ENCODE assay signal across 14 cellular contexts in the genomic region with DNA sequence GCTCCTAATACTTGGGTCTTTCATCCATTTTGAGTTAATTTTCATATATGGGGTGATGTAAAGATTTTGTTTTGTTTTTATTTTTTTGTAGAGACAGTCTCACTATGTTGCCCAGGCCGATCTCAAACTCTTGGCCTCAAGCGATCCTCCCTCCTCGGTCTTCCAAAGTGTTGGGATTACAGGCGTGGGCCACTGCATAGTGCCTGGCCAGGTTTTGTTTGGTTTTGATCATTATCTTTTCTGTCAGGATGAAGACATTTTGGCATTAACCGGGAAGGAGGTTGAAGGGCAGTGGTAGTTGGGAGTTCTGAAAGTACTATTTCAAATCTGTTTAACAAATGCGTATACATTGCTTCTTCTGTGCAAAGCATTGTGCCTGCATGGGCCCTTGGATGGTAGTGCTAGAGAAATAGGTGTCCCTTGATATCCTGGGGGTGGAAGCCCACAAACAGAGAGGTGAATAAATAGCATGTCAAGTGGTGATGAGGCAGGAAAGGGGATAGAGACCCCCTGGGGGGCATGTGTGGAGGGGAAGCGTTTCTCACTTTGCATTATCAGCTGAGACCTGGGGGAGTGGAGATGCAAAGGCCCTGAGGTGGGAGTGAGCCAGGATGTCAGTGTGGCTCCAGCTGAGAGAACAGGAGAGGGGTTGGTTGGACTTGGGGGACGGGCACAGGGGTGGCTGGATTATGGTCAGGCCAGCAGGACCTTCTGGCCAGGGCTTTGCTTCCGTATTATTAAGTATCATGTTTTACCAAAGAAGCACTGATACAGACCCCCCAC. TPM values are rescaled to one million over a fixed set of nuclear protein-coding genes. Genes with fewer than 3 reads are reported as not detected.
DNase-seq lines count a peak whose midpoint lies in the region; ATAC-seq, FAIRE-seq and TF ChIP-seq lines count a peak whose summit lies in the region.
"Had no signal": no experiment of that assay in that cellular context is flagged by ENCODE, and none has a peak within 500 bp of the region (broad histone marks: within the 10 kb centered on the region; RNA-seq: fewer than 3 reads in every experiment).

No MANE protein-coding gene starts in this region.

- peaks cover 65% of the 10 kb centered on the region for H3K4me1 Mint-ChIP-seq in T-helper 2 cell treated with Interferon-gamma antibody and Interleukin-4, amounts not matched to agents 5 μg/mL and 100 μg/mL, for 36 hours (ENCODE audit: low read depth)
- peaks cover 23% of the 10 kb centered on the region for H3K4me1 Mint-ChIP-seq in neural crest cell

- no peak for TF ChIP-seq EP300 in K562 (IDR thresholded peaks at IDR 0.05; ENCODE audit: low read length)

- H3K4me3 ChIP-seq in LNCaP clone FGC (ENCODE audit: low read depth, low read length) (no peak overlapping the region), K562 (no peak overlapping the region)

- H3K79me2 ChIP-seq in K562 (ENCODE audit: control insufficient read depth, insufficient read depth, low read length): peaks cover 100% of the 10 kb centered on the region

- WGBS in K562 (ENCODE audit: insufficient coverage, low coverage, missing lambda C conversion rate): 38% methylated on average over 9 of the region's 9 CpGs

- no peaks in the 10 kb centered on the region for H3K27me3 ChIP-seq in K562 (ENCODE audit: control insufficient read depth in 2 of 2, insufficient read depth in 2 of 2, low read length in 2 of 2)

- CTCF ChIA-PET in K562 (lab: Yijun Ruan, JAX; ENCODE audit: low intra/inter-chr PET ratio): no interaction called here

- peak overlapping the region; percentile 80 for H3K27ac Mint-ChIP-seq in T-helper 2 cell treated with Interferon-gamma antibody and Interleukin-4, amounts not matched to agents 5 μg/mL and 100 μg/mL, for 36 hours
- peak overlapping the region; percentile 40 for H3K27ac Mint-ChIP-seq in neural crest cell (ENCODE audit: unreplicated experiment)

- H3K9me1 ChIP-seq in K562 (ENCODE audit: control insufficient read depth, insufficient read depth, low read length): no peaks in the 10 kb centered on the region

- peaks cover 52% of the 10 kb centered on the region for H3K36me3 ChIP-seq in K562 (ENCODE audit: control insufficient read depth, insufficient read depth, low read length)

- H3K4me3 Mint-ChIP-seq in T-helper 2 cell treated with Interferon-gamma antibody and Interleukin-4, amounts not matched to agents 5 μg/mL and 100 μg/mL, for 36 hours: peak overlapping the region; percentile 41
- peak overlapping the region; percentile 23 for H3K4me3 Mint-ChIP-seq in neural crest cell

- peak overlapping the region; percentile 11; the same call in 1 of the 3 replicates for H3K27ac ChIP-seq in K562 (ENCODE audit: extremely low read depth, low read depth, low read length)

- peaks cover 23% of the 10 kb centered on the region for H3K36me3 Mint-ChIP-seq in T-helper 2 cell treated with Interferon-gamma antibody and Interleukin-4, amounts not matched to agents 5 μg/mL and 100 μg/mL, for 36 hours (ENCODE audit: low read depth)
- no peaks in the 10 kb centered on the region for H3K36me3 Mint-ChIP-seq in neural crest cell (ENCODE audit: low read depth)

- H3K9me3 Mint-ChIP-seq in T-helper 2 cell treated with Interferon-gamma antibody and Interleukin-4, amounts not matched to agents 5 μg/mL and 100 μg/mL, for 36 hours: no peaks in the 10 kb centered on the region
- no peaks in the 10 kb centered on the region for H3K9me3 Mint-ChIP-seq in neural crest cell

- BruUV-seq in K562 (replicated peaks; lab: Mats Ljungman, UMichigan): TSS peak; percentile 18

- in situ Hi-C loops in K562 (cut with MboI): no loop called here

- no peaks in the 10 kb centered on the region for H3K9me3 ChIP-seq in K562 (replicated peaks; ENCODE audit: control insufficient read depth, insufficient read depth, low read depth, low read length)

- no peak for DNase-seq in T-helper 2 cell treated with Interferon-gamma antibody and Interleukin-4, amounts not matched to agents 5 μg/mL and 100 μg/mL, for 36 hours (ENCODE audit: low spot score)
- DNase-seq in T-helper 2 cell: no peak
- DNase-seq in LNCaP clone FGC (ENCODE audit: low read depth): peak; percentile 25
- DNase-seq in K562 (ENCODE audit: extremely low read depth in 1 of 4, low spot score in 3 of 4): no peak
- no peak for DNase-seq in neural crest cell (ENCODE audit: low read depth, low spot score)
- no peak for DNase-seq in sciatic nerve (ENCODE audit: low spot score)
- DNase-seq: activated gamma-delta T cell, cortex of kidney, NCI-H1417, NCI-H69, Right ventricle myocardium superior had no signal

- POLR2A ChIA-PET in K562 (lab: Yijun Ruan, JAX): interaction anchor here (0.8 kb wide), 1 partner anchor 100 kb away, joined by 3 read pairs; no protein-coding TSS in a partner anchor

- peaks cover 46 to 47% of the 10 kb centered on the region in 2 experiments for H3K4me1 ChIP-seq in K562 (replicated peaks in 1 of 2; ENCODE audit: control insufficient read depth in 2 of 2, insufficient read depth in 2 of 2, low read length in 2 of 2)

- H3K9ac ChIP-seq in K562 (ENCODE audit: insufficient read depth in 1 of 2, low read depth in 2 of 2, low read length in 2 of 2): peak overlapping the region in 1 of 2 experiments; percentile 65; a peak in 3 of 4 replicates

- intact Hi-C loops in K562 (cut with micrococcal nuclease): no loop called here
- intact Hi-C loops in sciatic nerve (cut with DNase I): no loop called here

- H3K27me3 Mint-ChIP-seq in T-helper 2 cell treated with Interferon-gamma antibody and Interleukin-4, amounts not matched to agents 5 μg/mL and 100 μg/mL, for 36 hours (ENCODE audit: low read depth): no peaks in the 10 kb centered on the region
- no peaks in the 10 kb centered on the region for H3K27me3 Mint-ChIP-seq in neural crest cell (ENCODE audit: low read depth)

- no peak overlapping the region for H2AFZ ChIP-seq in K562 (ENCODE audit: low read depth, low read length)

- no peak for TF ChIP-seq POLR2A in K562 (conservative IDR thresholded peaks at IDR 0.05)

- H4K20me1 ChIP-seq in K562 (replicated peaks; ENCODE audit: control insufficient read depth, insufficient read depth, low read length): peaks cover 54% of the 10 kb centered on the region

- no peak for TF ChIP-seq RAD21 in K562 (CRISPR knock-in tag; conservative IDR thresholded peaks at IDR 0.05 in 1 of 2, IDR thresholded peaks at IDR 0.05 in 1 of 2)

- FAIRE-seq in K562 (lab: Jason Lieb, UNC): no peak
- FAIRE-seq: HTR-8/SVneo had no signal

- ATAC-seq in K562 (no peak), HG02798 (IDR thresholded peaks at IDR 0.05; ENCODE audit: poor library complexity, unreplicated experiment) (no peak), HG03520 (IDR thresholded peaks at IDR 0.05; ENCODE audit: unreplicated experiment) (no peak), sciatic nerve (no peak)

- no peak for TF ChIP-seq CTCF in LNCaP clone FGC (IDR thresholded peaks at IDR 0.05; ENCODE audit: control insufficient read depth, extremely low read depth, insufficient read depth)
- TF ChIP-seq CTCF in K562 (IDR thresholded peaks at IDR 0.05 in 2 of 3, conservative IDR thresholded peaks at IDR 0.05 in 1 of 3; ENCODE audit: insufficient read depth in 2 of 3, low read depth in 1 of 3, low read length in 3 of 3): no peak
- no peak for TF ChIP-seq CTCF in neural crest cell (conservative IDR thresholded peaks at IDR 0.05)

- peak overlapping the region; percentile 5; the same call in 1 of the 2 replicates for H3K4me2 ChIP-seq in K562 (ENCODE audit: insufficient read depth, low read length)

TF ChIP-seq in K562, 482 proteins besides CTCF, POLR2A, EP300 and RAD21 (continues in another document):
- TF ChIP-seq TAL1 (IDR thresholded peaks at IDR 0.05) (no peak), SMARCC2 (IDR thresholded peaks at IDR 0.05; ENCODE audit: low read depth) (no peak), JUN (IDR thresholded peaks at IDR 0.05; ENCODE audit: borderline replicate concordance, low read depth, low read length) (no peak), JUN (CRISPR knock-in tag; IDR thresholded peaks at IDR 0.05; ENCODE audit: borderline replicate concordance) (no peak), ADNP (tag; IDR thresholded peaks at IDR 0.05) (0 out of 2 replicates have a peak, but pooled peaks have one; percentile 23)
- TF ChIP-seq, protein P1, sequence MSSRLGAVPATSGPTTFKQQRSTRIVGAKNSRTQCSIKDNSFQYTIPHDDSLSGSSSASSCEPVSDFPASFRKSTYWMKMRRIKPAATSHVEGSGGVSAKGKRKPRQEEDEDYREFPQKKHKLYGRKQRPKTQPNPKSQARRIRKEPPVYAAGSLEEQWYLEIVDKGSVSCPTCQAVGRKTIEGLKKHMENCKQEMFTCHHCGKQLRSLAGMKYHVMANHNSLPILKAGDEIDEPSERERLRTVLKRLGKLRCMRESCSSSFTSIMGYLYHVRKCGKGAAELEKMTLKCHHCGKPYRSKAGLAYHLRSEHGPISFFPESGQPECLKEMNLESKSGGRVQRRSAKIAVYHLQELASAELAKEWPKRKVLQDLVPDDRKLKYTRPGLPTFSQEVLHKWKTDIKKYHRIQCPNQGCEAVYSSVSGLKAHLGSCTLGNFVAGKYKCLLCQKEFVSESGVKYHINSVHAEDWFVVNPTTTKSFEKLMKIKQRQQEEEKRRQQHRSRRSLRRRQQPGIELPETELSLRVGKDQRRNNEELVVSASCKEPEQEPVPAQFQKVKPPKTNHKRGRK (tag; IDR thresholded peaks at IDR 0.05): no peak

RNA-seq across cellular contexts. Expression of a gene that starts 41.4 kb away (rescaled TPM):
- 64.2 and 71.9 TPM in 2 replicates for total RNA-seq in K562 (2011; cell fraction: chromatin; rRNA removed; ENCODE audit: low replicate concordance)
- 40.3 and 42.0 TPM in 2 replicates for total RNA-seq in K562 (2011; cell fraction: nucleolus; rRNA removed)
- 44.1 and 58.8 TPM in 2 replicates for total RNA-seq in K562 (2011; cell fraction: nucleoplasm; rRNA removed)
- 114 and 141 TPM in 2 replicates for total RNA-seq in K562 (2014; rRNA removed)
- total RNA-seq in K562 (2014; rRNA removed; fragmentation: Illumina TruSeq; extraction: Trizol): 36.3 and 39.2 TPM in 2 replicates
- total RNA-seq in K562 (2015; rRNA removed; fragmentation: Illumina TruSeq; extraction: Trizol): 61.2 and 65.5 TPM in 2 replicates
- total RNA-seq in K562 (2021): 215 and 226 TPM in 2 replicates
- polyA plus RNA-seq in K562 (2011; rRNA removed): 25.4 and 33.0 TPM in 2 replicates
- polyA plus RNA-seq in K562 (2011; cell fraction: cytosol; rRNA removed): 21.1 and 45.0 TPM in 2 replicates
- polyA plus RNA-seq in K562 (2011; cell fraction: nucleus; rRNA removed): 23.6 and 33.3 TPM in 2 replicates
- 44.9 and 60.8 TPM in 2 replicates for polyA plus RNA-seq in K562 (2012)
- 44.2 and 80.9 TPM in 2 replicates for polyA plus RNA-seq in K562 (2014; fragmentation: Illumina TruSeq; extraction: Trizol)
- 1 to 10 TPM; 2.4 to 5.1 TPM for polyA plus RNA-seq in K562 (2014; fragmentation: Nextera tagmentation; extraction: Ambion mirVana)
- polyA plus RNA-seq in K562 (2014; rRNA removed): 88.4 and 112 TPM in 2 replicates
- 33.1 and 40.4 TPM in 2 replicates for polyA minus RNA-seq in K562 (2011; rRNA and poly(A)+ RNA removed)
- polyA minus RNA-seq in K562 (2011; cell fraction: cytosol; rRNA and poly(A)+ RNA removed): 55.4 and 91.3 TPM in 2 replicates
- polyA minus RNA-seq in K562 (2011; cell fraction: nucleus; rRNA and poly(A)+ RNA removed): 12.5 and 17.4 TPM in 2 replicates
- 150 and 158 TPM in 2 replicates for total RNA-seq in neural crest cell
- 57.7 TPM for total RNA-seq in sciatic nerve
